Comparison of ENCODE assay signal across 1 cellular context in genomic region chr17:42067371-42068180, GRCh38.
A peak's percentile ranks its signal among the peaks of the same experiment; 100 is the strongest.
TF ChIP-seq lines count a peak whose summit lies in the region.

No MANE protein-coding gene starts in this region.

TF ChIP-seq in K562, 482 proteins besides CTCF, POLR2A, EP300 and RAD21 (continues in another document):
- TF ChIP-seq RNF219 (CRISPR knock-in tag; IDR thresholded peaks at IDR 0.05) (no peak), HBP1 (CRISPR knock-in tag; IDR thresholded peaks at IDR 0.05) (no peak), BCLAF1 (IDR thresholded peaks at IDR 0.05; ENCODE audit: borderline replicate concordance in 1 of 2, control insufficient read depth in 1 of 2, low read depth in 2 of 2, low read length in 1 of 2) (no peak), ZBTB40 (IDR thresholded peaks at IDR 0.05) (no peak), ZBTB40 (CRISPR knock-in tag; IDR thresholded peaks at IDR 0.05) (no peak), DPF2 (IDR thresholded peaks at IDR 0.05) (no peak), TFAP4 (CRISPR knock-in tag; IDR thresholded peaks at IDR 0.05; ENCODE audit: borderline replicate concordance) (no peak), SMARCA5 (IDR thresholded peaks at IDR 0.05) (no peak), GATAD2A (IDR thresholded peaks at IDR 0.05) (0 out of 2 replicates have a peak, but pooled peaks have one; percentile 23), SOX6 (IDR thresholded peaks at IDR 0.05) (no peak), ZNF644 (tag; IDR thresholded peaks at IDR 0.05; ENCODE audit: low read depth) (no peak), TOE1 (IDR thresholded peaks at IDR 0.05; ENCODE audit: borderline replicate concordance) (peak; percentile 29; the same call in 1 of the 2 replicates), TOE1 (CRISPR knock-in tag; IDR thresholded peaks at IDR 0.05; ENCODE audit: borderline replicate concordance, low read depth) (no peak), ZNF740 (CRISPR knock-in tag; IDR thresholded peaks at IDR 0.05) (no peak), ZNF740 (tag; IDR thresholded peaks at IDR 0.05) (no peak), ZSCAN32 (CRISPR knock-in tag; IDR thresholded peaks at IDR 0.05) (no peak), ZNF280A (IDR thresholded peaks at IDR 0.05; ENCODE audit: low read depth, partially characterized antibody) (no peak), CTBP1 (IDR thresholded peaks at IDR 0.05; ENCODE audit: borderline replicate concordance) (peak; percentile 64), RB1 (IDR thresholded peaks at IDR 0.05; ENCODE audit: low read depth) (0 out of 2 replicates have a peak, but pooled peaks have one; percentile 21), BRF1 (IDR thresholded peaks at IDR 0.05; ENCODE audit: borderline replicate concordance, extremely low read depth, insufficient read length) (no peak), GMEB1 (CRISPR knock-in tag; IDR thresholded peaks at IDR 0.05) (no peak), RBM22 (IDR thresholded peaks at IDR 0.05; ENCODE audit: low read depth, low read length, poor library complexity, severe bottlenecking) (no peak), NRF1 (conservative IDR thresholded peaks at IDR 0.05 in 1 of 2, IDR thresholded peaks at IDR 0.05 in 1 of 2) (0 out of 4 replicates have a peak, but pooled peaks of 1 of the 2 experiments have one; percentile 19), KDM5B (IDR thresholded peaks at IDR 0.05; ENCODE audit: insufficient replicate concordance, low read depth, low read length) (no peak), FOXA3 (CRISPR knock-in tag; conservative IDR thresholded peaks at IDR 0.05 in 1 of 2, IDR thresholded peaks at IDR 0.05 in 1 of 2) (no peak), DMBX1 (CRISPR knock-in tag; IDR thresholded peaks at IDR 0.05; ENCODE audit: borderline replicate concordance) (no peak), ZNF830 (CRISPR knock-in tag; IDR thresholded peaks at IDR 0.05) (no peak), TCF3 (CRISPR knock-in tag; IDR thresholded peaks at IDR 0.05) (no peak), THAP12 (CRISPR knock-in tag; IDR thresholded peaks at IDR 0.05) (no peak), SLC30A9 (CRISPR knock-in tag; IDR thresholded peaks at IDR 0.05) (no peak), ZZZ3 (IDR thresholded peaks at IDR 0.05) (no peak), ZNF445 (CRISPR knock-in tag; IDR thresholded peaks at IDR 0.05; ENCODE audit: low read depth) (no peak)
